18 cellular contexts compared by ENCODE assay signal in the genomic region with DNA sequence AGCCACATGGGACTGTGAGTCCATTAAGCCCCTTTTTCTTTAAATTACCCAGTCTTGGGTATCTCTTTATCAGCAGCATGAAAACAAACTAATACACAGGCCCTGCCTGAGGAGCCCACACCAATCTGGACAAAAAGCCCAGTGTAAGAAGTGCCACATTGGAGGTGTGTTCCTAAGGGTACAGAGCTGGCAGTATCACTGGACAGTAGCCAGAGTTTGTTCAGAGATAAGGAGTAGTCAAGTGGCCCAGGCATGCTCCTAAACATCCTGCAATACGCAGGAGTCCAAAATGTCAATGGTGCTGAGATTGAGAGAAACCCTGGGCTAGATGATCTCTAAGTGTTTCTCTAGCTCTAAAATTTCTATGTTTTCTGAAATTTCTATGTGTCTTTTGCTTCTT. TPM values are rescaled to one million over a fixed set of nuclear protein-coding genes. Genes with fewer than 3 reads are reported as not detected.
DNase-seq lines count a peak whose midpoint lies in the region; ATAC-seq and TF ChIP-seq lines count a peak whose summit lies in the region.
"Had no signal": no experiment of that assay in that cellular context is flagged by ENCODE, and none has a peak within 500 bp of the region (broad histone marks: within the 10 kb centered on the region; RNA-seq: fewer than 3 reads in every experiment).

No MANE protein-coding gene starts in this region.

- no peaks in the 10 kb centered on the region for H3K27me3 ChIP-seq in left lung
- no peaks in the 10 kb centered on the region for H3K27me3 ChIP-seq in smooth muscle cell (ENCODE audit: low read depth)
- no peaks in the 10 kb centered on the region for H3K27me3 ChIP-seq in sigmoid colon
- H3K27me3 ChIP-seq in MM.1S (replicated peaks; ENCODE audit: insufficient read depth, low read length) = no peaks in the 10 kb centered on the region
- H3K27me3 ChIP-seq in gastrocnemius medialis = no peaks in the 10 kb centered on the region

- H3K9ac ChIP-seq in smooth muscle cell (ENCODE audit: low read depth) (no peak overlapping the region), MM.1S (ENCODE audit: low read length) (no peak overlapping the region)

- TF ChIP-seq POLR2A in sigmoid colon (IDR thresholded peaks at IDR 0.05) = no peak
- TF ChIP-seq POLR2A in gastrocnemius medialis (IDR thresholded peaks at IDR 0.05) = no peak

- H3K4me2 ChIP-seq in smooth muscle cell (no peak overlapping the region), MM.1S (ENCODE audit: low read depth, low read length) (no peak overlapping the region)
- H3K4me2 ChIP-seq: A549 had no signal

- DNase-seq in NCI-H2029 (lab: John Stamatoyannopoulos, UW) (peak; percentile 42), left lung (no peak), smooth muscle cell (lab: John Stamatoyannopoulos, UW; ENCODE audit: unreplicated experiment) (no peak), sigmoid colon (no peak), MM.1S (no peak), gastrocnemius medialis (no peak)
- DNase-seq: AML-193; CD4-positive, alpha-beta memory T cell; DMS153; DMS79; GDM1; GOT3; H7; HFFc6 had no signal

- TF ChIP-seq EP300 in sigmoid colon (IDR thresholded peaks at IDR 0.05) = no peak

- H2AFZ ChIP-seq in smooth muscle cell (ENCODE audit: low read depth) (no peak overlapping the region), MM.1S (ENCODE audit: low read length) (no peak overlapping the region)

- H3K27ac ChIP-seq in left lung (no peak overlapping the region), smooth muscle cell (ENCODE audit: low read depth) (peak overlapping the region; percentile 35), sigmoid colon (no peak overlapping the region), MM.1S (ENCODE audit: low read length) (no peak overlapping the region), gastrocnemius medialis (no peak overlapping the region)
- H3K27ac ChIP-seq: A549 had no signal

- ATAC-seq in left lung (peak; percentile 81), gastrocnemius medialis (no peak)
- ATAC-seq: A549, HCT116, HepG2 had no signal

- intact Hi-C loops in left lung (cut with DNase I) (no loop called here), sigmoid colon (cut with DNase I) (no loop called here), gastrocnemius medialis (cut with DNase I; ENCODE audit: low total_unique reads) (no loop called here)

- no peaks in the 10 kb centered on the region for H3K9me2 ChIP-seq in MM.1S (replicated peaks; ENCODE audit: insufficient read depth, low read length)

- H3F3A ChIP-seq in smooth muscle cell (ENCODE audit: low read depth) (no peaks in the 10 kb centered on the region), MM.1S (ENCODE audit: insufficient read depth, low read length) (no peaks in the 10 kb centered on the region)

- H3K79me2 ChIP-seq in smooth muscle cell (ENCODE audit: low read depth) (no peaks in the 10 kb centered on the region), MM.1S (ENCODE audit: low read length) (no peaks in the 10 kb centered on the region)

- no peaks in the 10 kb centered on the region for H3K4me1 ChIP-seq in left lung
- no peaks in the 10 kb centered on the region for H3K4me1 ChIP-seq in smooth muscle cell (ENCODE audit: low read depth)
- no peaks in the 10 kb centered on the region for H3K4me1 ChIP-seq in sigmoid colon
- H3K4me1 ChIP-seq in MM.1S (ENCODE audit: low read length) = no peaks in the 10 kb centered on the region
- no peaks in the 10 kb centered on the region for H3K4me1 ChIP-seq in gastrocnemius medialis
- H3K4me1 ChIP-seq: A549 had no signal

- no peaks in the 10 kb centered on the region for H3K9me3 ChIP-seq in left lung
- H3K9me3 ChIP-seq in smooth muscle cell (replicated peaks; ENCODE audit: low read depth) = no peaks in the 10 kb centered on the region
- H3K9me3 ChIP-seq in sigmoid colon = no peaks in the 10 kb centered on the region
- H3K9me3 ChIP-seq in MM.1S (replicated peaks; ENCODE audit: insufficient read depth, low read length) = no peaks in the 10 kb centered on the region
- no peaks in the 10 kb centered on the region for H3K9me3 ChIP-seq in gastrocnemius medialis
- H3K9me3 ChIP-seq: A549 had no signal

- no peak for TF ChIP-seq CTCF in left lung (IDR thresholded peaks at IDR 0.05)
- no peak for TF ChIP-seq CTCF in smooth muscle cell (IDR thresholded peaks at IDR 0.05; ENCODE audit: borderline replicate concordance, insufficient read depth, poor library complexity, severe bottlenecking)
- TF ChIP-seq CTCF in sigmoid colon (IDR thresholded peaks at IDR 0.05) = no peak
- TF ChIP-seq CTCF in MM.1S (IDR thresholded peaks at IDR 0.05; ENCODE audit: low read length) = no peak
- TF ChIP-seq CTCF in gastrocnemius medialis (IDR thresholded peaks at IDR 0.05 in 4 of 5, conservative IDR thresholded peaks at IDR 0.05 in 1 of 5) = no peak

- H3K4me3 ChIP-seq in left lung (no peak overlapping the region), smooth muscle cell (no peak overlapping the region), sigmoid colon (no peak overlapping the region), MM.1S (ENCODE audit: low read length) (no peak overlapping the region), gastrocnemius medialis (no peak overlapping the region)
- H3K4me3 ChIP-seq: A549 had no signal

- H3K36me3 ChIP-seq in left lung (no peaks in the 10 kb centered on the region), smooth muscle cell (ENCODE audit: low read depth) (no peaks in the 10 kb centered on the region), sigmoid colon (no peaks in the 10 kb centered on the region), MM.1S (replicated peaks; ENCODE audit: insufficient read depth, low read length) (no peaks in the 10 kb centered on the region), gastrocnemius medialis (no peaks in the 10 kb centered on the region)

- H4K20me1 ChIP-seq in smooth muscle cell (ENCODE audit: low read depth) (no peaks in the 10 kb centered on the region), MM.1S (ENCODE audit: insufficient read depth, low read length) (no peaks in the 10 kb centered on the region)

- in situ Hi-C loops in gastrocnemius medialis (cut with MboI; ENCODE audit: low sequenced_read_pairs in 4 of 4) = no loop called here

- 93% methylated on average over 1 of the region's 1 CpG for whole genome bisulfite sequencing in smooth muscle cell (ENCODE audit: low lambda C conversion rate)
- WGBS in sigmoid colon, 2 donors = 92% methylated on average over 1 of the region's 1 CpG

RNA-seq across cellular contexts. Expression of gene POGLUT3, which starts 27.0 kb away (rescaled TPM):
- total RNA-seq in left lung = 10 to 100 TPM; 27.4 to 38.0 TPM
- total RNA-seq in smooth muscle cell = 50.4 and 62.9 TPM in 2 replicates
- polyA plus RNA-seq in smooth muscle cell = 28.9 and 34.4 TPM in 2 replicates
- total RNA-seq in sigmoid colon = 10 to 100 TPM; 17.7 to 28.5 (median 24.0) TPM
- 1 to 10 TPM; 4.4 to 9.2 (median 4.8) TPM for polyA plus RNA-seq in sigmoid colon
- 1 to 10 TPM; 2.5 to 4.9 (median 3.6) TPM for total RNA-seq in gastrocnemius medialis

RNA-seq across cellular contexts. Expression of gene C11orf65, which starts 57.8 kb away (rescaled TPM):
- total RNA-seq in left lung = under 1 TPM; 0.37 to 0.64 TPM
- total RNA-seq in smooth muscle cell = 0.76 and 1.9 TPM in 2 replicates
- 1.7 and 1.9 TPM in 2 replicates for polyA plus RNA-seq in smooth muscle cell
- total RNA-seq in sigmoid colon = 1 to 10 TPM in 1 of 4 donors, under 1 TPM in 3; 0.14 to 1.1 (median 0.51) TPM
- polyA plus RNA-seq in sigmoid colon = under 1 TPM in 1 of 3 donors, not detected in 2; 0.42 TPM
- total RNA-seq in gastrocnemius medialis = under 1 TPM in 1 of 4 donors, not detected in 3; 0.51 TPM
- polyA plus RNA-seq: CD14-positive monocyte had no signal
